ENCODE assay signal across 11 cellular contexts in the genomic region with DNA sequence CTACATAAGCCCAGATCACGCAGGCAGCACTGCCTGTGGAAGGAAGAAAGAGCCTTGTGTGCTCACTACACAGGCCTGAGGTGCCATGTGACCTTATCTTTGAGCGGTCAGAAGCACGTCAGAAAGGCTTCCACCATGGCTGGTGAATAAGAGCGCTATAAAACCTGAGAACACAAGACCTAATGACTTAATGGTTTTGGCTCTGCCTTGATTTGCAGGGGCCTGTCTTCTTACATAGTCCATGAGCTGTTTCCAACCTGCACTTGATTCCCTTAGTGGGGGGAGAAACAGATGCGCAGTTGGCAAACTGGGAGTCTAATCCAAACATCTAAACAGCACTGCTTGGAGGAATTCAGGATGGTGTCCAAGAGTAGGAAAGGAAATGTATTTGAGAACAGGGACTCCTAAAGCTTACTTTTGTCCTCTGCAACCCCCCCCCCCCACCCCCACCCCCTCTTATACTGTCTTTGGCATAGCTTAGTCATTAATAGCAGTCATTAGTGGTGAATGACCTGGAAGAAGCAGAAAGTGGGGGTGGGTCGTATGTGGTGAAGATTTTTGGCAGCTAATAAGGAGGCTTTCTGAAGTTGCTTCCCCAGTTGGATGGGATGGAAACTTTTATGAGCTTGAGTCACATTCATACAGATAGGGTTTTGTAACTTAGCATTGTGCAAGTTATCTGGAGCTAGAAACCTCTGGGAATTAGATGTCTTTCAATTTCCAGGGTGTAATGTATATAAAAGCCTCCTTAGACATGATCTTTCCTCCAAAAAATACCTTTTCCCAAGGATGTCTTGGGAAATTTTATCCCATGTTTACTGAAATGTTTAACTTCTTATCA.
DNase-seq lines count a peak whose midpoint lies in the region; ATAC-seq and TF ChIP-seq lines count a peak whose summit lies in the region.
"Had no signal": no experiment of that assay in that cellular context is flagged by ENCODE, and none has a peak within 500 bp of the region (broad histone marks: within the 10 kb centered on the region; RNA-seq: fewer than 3 reads in every experiment).

No MANE protein-coding gene starts in this region.

- DNase-seq in GM04504 (ENCODE audit: low read depth) = peak; percentile 95
- peak; percentile 87 for DNase-seq in adipocyte (ENCODE audit: low read depth)
- DNase-seq in heart right ventricle = peak in 1 of 2 donors; percentile 13
- peak; percentile 100 for DNase-seq in skeletal muscle cell (ENCODE audit: low read depth)
- no peak for DNase-seq in immature natural killer cell
- no peak for DNase-seq in WTC11 (ENCODE audit: low spot score)
- no peak for DNase-seq in NCI-H1436 (lab: John Stamatoyannopoulos, UW)
- no peak for DNase-seq in NCI-H2081 treated with DMSO at 0.1 percent for 48 hours (lab: John Stamatoyannopoulos, UW)
- DNase-seq: activated CD4-positive, alpha-beta T cell treated with anti-CD3 and anti-CD28 coated beads for 1 hour; activated naive CD4-positive, alpha-beta T cell treated with anti-CD3 and anti-CD28 coated beads for 36 hours; NCI-H2081 had no signal

- H3K27me3 Mint-ChIP-seq in immature natural killer cell (ENCODE audit: low read depth in 3 of 3) (peaks cover 0 to 7% (median 0%) of the 10 kb centered on the region in 3 donors), WTC11 (ENCODE audit: low read depth) (no peaks in the 10 kb centered on the region; the same call in 1 of the 2 replicates)

- H3K36me3 Mint-ChIP-seq in immature natural killer cell (no peaks in the 10 kb centered on the region), WTC11 (no peaks in the 10 kb centered on the region)

- POLR2A ChIA-PET in WTC11 (lab: Charles Lee) = no interaction called here

- H3K4me1 Mint-ChIP-seq in immature natural killer cell (no peaks in the 10 kb centered on the region), WTC11 (no peaks in the 10 kb centered on the region)

- H3K4me1 ChIP-seq in adipocyte (ENCODE audit: control insufficient read depth, insufficient read depth, low read length) (peaks cover 18% of the 10 kb centered on the region), heart right ventricle (no peaks in the 10 kb centered on the region)

- ATAC-seq in heart right ventricle (peak in 5 of 8 donors; percentile 43 to 86 (median 72)), WTC11 (no peak)

- H3K27ac Mint-ChIP-seq in immature natural killer cell = no peak overlapping the region
- H3K27ac Mint-ChIP-seq in WTC11 = no peak overlapping the region
- H3K27ac Mint-ChIP-seq: activated naive CD4-positive, alpha-beta T cell treated with anti-CD3 and anti-CD28 coated beads for 36 hours had no signal

- H3K36me3 ChIP-seq in adipocyte (ENCODE audit: control insufficient read depth, insufficient read depth, low read length, severe bottlenecking) = no peaks in the 10 kb centered on the region
- no peaks in the 10 kb centered on the region for H3K36me3 ChIP-seq in heart right ventricle

- peak overlapping the region; percentile 48 for H3K9ac ChIP-seq in adipocyte (ENCODE audit: low read length)

- H3K27me3 ChIP-seq in adipocyte (replicated peaks; ENCODE audit: control insufficient read depth, insufficient read depth, low read length) = no peaks in the 10 kb centered on the region
- peaks cover 0 to 4% (median 0%) of the 10 kb centered on the region in 7 donors for H3K27me3 ChIP-seq in heart right ventricle

- no peak for TF ChIP-seq CTCF in heart right ventricle (IDR thresholded peaks at IDR 0.05)
- no peak for TF ChIP-seq CTCF in WTC11 (IDR thresholded peaks at IDR 0.05)

- CTCF ChIA-PET in WTC11 (lab: Charles Lee) = no interaction called here

- intact Hi-C loops in heart right ventricle (cut with DNase I) = no loop called here

- H3K9me3 Mint-ChIP-seq in immature natural killer cell (peaks cover 0 to 21% (median 4%) of the 10 kb centered on the region in 6 donors), WTC11 (peaks cover 12% of the 10 kb centered on the region)

- H3K9me3 ChIP-seq in adipocyte (ENCODE audit: control insufficient read depth, low read length) (peaks cover 6% of the 10 kb centered on the region), heart right ventricle (peaks cover 0 to 10% (median 5%) of the 10 kb centered on the region in 11 donors)

- WGBS in heart right ventricle, 2 donors = 75 to 78% methylated on average over 6 of the region's 6 CpGs

- H3K4me3 ChIP-seq in adipocyte (ENCODE audit: low read length) (peak overlapping the region; percentile 48), heart right ventricle (no peak overlapping the region), skeletal muscle cell (ENCODE audit: low read depth, low read length) (no peak overlapping the region)

- no peak overlapping the region for H3K4me3 Mint-ChIP-seq in immature natural killer cell
- H3K4me3 Mint-ChIP-seq in WTC11 = no peak overlapping the region
- H3K4me3 Mint-ChIP-seq: activated naive CD4-positive, alpha-beta T cell treated with anti-CD3 and anti-CD28 coated beads for 36 hours had no signal

- peak overlapping the region in 1 of 10 donors; percentile 14 for H3K27ac ChIP-seq in heart right ventricle

TF ChIP-seq in WTC11, 78 proteins besides CTCF, POLR2A, EP300 and RAD21 (continues in another document):
- TF ChIP-seq FOXK1 (CRISPR knock-in tag; IDR thresholded peaks at IDR 0.05) = no peak
- no peak for TF ChIP-seq HMGXB4 (CRISPR knock-in tag; IDR thresholded peaks at IDR 0.05)
- TF ChIP-seq, protein P1, sequence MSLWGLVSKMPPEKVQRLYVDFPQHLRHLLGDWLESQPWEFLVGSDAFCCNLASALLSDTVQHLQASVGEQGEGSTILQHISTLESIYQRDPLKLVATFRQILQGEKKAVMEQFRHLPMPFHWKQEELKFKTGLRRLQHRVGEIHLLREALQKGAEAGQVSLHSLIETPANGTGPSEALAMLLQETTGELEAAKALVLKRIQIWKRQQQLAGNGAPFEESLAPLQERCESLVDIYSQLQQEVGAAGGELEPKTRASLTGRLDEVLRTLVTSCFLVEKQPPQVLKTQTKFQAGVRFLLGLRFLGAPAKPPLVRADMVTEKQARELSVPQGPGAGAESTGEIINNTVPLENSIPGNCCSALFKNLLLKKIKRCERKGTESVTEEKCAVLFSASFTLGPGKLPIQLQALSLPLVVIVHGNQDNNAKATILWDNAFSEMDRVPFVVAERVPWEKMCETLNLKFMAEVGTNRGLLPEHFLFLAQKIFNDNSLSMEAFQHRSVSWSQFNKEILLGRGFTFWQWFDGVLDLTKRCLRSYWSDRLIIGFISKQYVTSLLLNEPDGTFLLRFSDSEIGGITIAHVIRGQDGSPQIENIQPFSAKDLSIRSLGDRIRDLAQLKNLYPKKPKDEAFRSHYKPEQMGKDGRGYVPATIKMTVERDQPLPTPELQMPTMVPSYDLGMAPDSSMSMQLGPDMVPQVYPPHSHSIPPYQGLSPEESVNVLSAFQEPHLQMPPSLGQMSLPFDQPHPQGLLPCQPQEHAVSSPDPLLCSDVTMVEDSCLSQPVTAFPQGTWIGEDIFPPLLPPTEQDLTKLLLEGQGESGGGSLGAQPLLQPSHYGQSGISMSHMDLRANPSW (CRISPR knock-in tag; conservative IDR thresholded peaks at IDR 0.05; ENCODE audit: low read depth) = no peak
- no peak for TF ChIP-seq MLX (CRISPR knock-in tag; IDR thresholded peaks at IDR 0.05)
- TF ChIP-seq, protein P2, sequence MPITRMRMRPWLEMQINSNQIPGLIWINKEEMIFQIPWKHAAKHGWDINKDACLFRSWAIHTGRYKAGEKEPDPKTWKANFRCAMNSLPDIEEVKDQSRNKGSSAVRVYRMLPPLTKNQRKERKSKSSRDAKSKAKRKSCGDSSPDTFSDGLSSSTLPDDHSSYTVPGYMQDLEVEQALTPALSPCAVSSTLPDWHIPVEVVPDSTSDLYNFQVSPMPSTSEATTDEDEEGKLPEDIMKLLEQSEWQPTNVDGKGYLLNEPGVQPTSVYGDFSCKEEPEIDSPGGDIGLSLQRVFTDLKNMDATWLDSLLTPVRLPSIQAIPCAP (CRISPR knock-in tag; IDR thresholded peaks at IDR 0.05) = no peak
- no peak for TF ChIP-seq ZNF138 (CRISPR knock-in tag; conservative IDR thresholded peaks at IDR 0.05)
- no peak for TF ChIP-seq NR1H2 (CRISPR knock-in tag; IDR thresholded peaks at IDR 0.05)
- no peak for TF ChIP-seq E2F5 (CRISPR knock-in tag; IDR thresholded peaks at IDR 0.05)
- TF ChIP-seq ETV6 (CRISPR knock-in tag; IDR thresholded peaks at IDR 0.05) = no peak
- no peak for TF ChIP-seq ZNF416 (CRISPR knock-in tag; IDR thresholded peaks at IDR 0.05)

Comparison
In these comparisons a context has a peak if more than half of its experiments do, and no peak if none do; other contexts are left out.
1. DNase-seq: peak in GM04504 (single experiment), adipocyte (single experiment) and skeletal muscle cell (single experiment); none in immature natural killer cell (0 of 3), WTC11 (single experiment), NCI-H1436 (single experiment) and NCI-H2081 treated with DMSO at 0.1 percent for 48 hours (single experiment).